In the genomic region with DNA sequence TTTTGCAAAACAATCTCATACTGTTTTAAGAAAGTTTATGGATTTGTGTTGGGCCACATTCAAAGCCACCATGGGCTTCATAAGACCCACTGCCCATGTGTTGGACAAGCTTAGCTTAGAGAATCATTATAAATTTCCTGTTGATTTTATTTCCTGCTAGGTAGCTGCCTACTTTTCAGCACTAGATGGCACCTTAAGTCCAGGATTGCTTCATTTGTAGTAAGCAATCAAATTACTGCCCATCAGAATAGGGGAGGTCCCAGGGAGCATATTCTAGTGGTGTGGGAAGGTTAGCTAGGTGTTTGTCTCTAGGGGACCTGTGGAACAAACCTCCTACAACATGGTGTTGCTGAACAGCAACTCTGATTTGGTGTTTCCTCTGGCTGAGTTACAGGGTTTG, we compare ENCODE assay signal across 9 cellular contexts. TPM values are rescaled to one million over a fixed set of nuclear protein-coding genes. Genes with fewer than 3 reads are reported as not detected.
A peak's percentile ranks its signal among the peaks of the same experiment; 100 is the strongest.
DNase-seq lines count a peak whose midpoint lies in the region; ATAC-seq, FAIRE-seq and TF ChIP-seq lines count a peak whose summit lies in the region.
"Had no signal": no experiment of that assay in that cellular context is flagged by ENCODE, and none has a peak within 500 bp of the region (broad histone marks: within the 10 kb centered on the region; RNA-seq: fewer than 3 reads in every experiment).

No MANE protein-coding gene starts in this region.

- peak; percentile 5 for DNase-seq in Calu3
- DNase-seq in Kasumi-1 (lab: John Stamatoyannopoulos, UW), result peak; percentile 60 to 64
- peak; percentile 58 to 61 for DNase-seq in SHP77 (lab: John Stamatoyannopoulos, UW)
- DNase-seq in keratinocyte (ENCODE audit: low read depth, low spot score), result no peak
- DNase-seq in activated naive CD4-positive, alpha-beta T cell treated with anti-CD3 and anti-CD28 coated beads, Interleukin-2, amount 50 U/mL, for 16 hours, result no peak
- no peak for DNase-seq in glutamatergic neuron
- DNase-seq in activated CD4-positive, alpha-beta T cell treated with anti-CD3 and anti-CD28 coated beads, Interleukin-2, amount 50 U/mL, for 1 hour, result no peak
- DNase-seq in activated CD4-positive, alpha-beta T cell treated with anti-CD3 and anti-CD28 coated beads for 36 hours, result no peak
- DNase-seq: NCI-H1930 had no signal

- no peaks in the 10 kb centered on the region for H3K27me3 ChIP-seq in keratinocyte (ENCODE audit: control insufficient read depth, extremely low read depth, insufficient read depth, low read length)

- CTCF ChIA-PET in Calu3 (lab: Charles Lee), result interaction anchor here (0.7 to 1.2 kb wide), 4 partner anchors 30 to 112 kb away, joined by 3 to 7 read pairs (median 4); no protein-coding TSS in a partner anchor
- CTCF ChIA-PET in activated CD4-positive, alpha-beta T cell treated with anti-CD3 and anti-CD28 coated beads for 36 hours (lab: Charles Lee), result interaction anchor here (1.3 kb wide), 1 partner anchor 8 kb away, joined by 3 read pairs; no protein-coding TSS in a partner anchor

- dilution Hi-C loops in keratinocyte (cut with MboI; ENCODE audit: extremely low pct_ligation_motif_present, low sequenced_read_pairs), result no loop called here

- no peak overlapping the region for H3K4me3 ChIP-seq in keratinocyte (ENCODE audit: control insufficient read depth in 2 of 3, extremely low read depth in 1 of 3, insufficient read depth in 2 of 3, low read depth in 1 of 3, low read length in 3 of 3)

- H2AFZ ChIP-seq in keratinocyte (ENCODE audit: control insufficient read depth, low read length), result no peak overlapping the region

- no peaks in the 10 kb centered on the region for H4K20me1 ChIP-seq in keratinocyte (ENCODE audit: control insufficient read depth, extremely low read depth, insufficient read depth, low read length)

- H3K27ac Mint-ChIP-seq in Calu3 (ENCODE audit: unreplicated experiment) (no peak overlapping the region), glutamatergic neuron (ENCODE audit: unreplicated experiment) (no peak overlapping the region)
- no peak overlapping the region for H3K27ac Mint-ChIP-seq in activated CD4-positive, alpha-beta T cell treated with anti-CD3 and anti-CD28 coated beads for 36 hours

- no peaks in the 10 kb centered on the region for H3K4me1 Mint-ChIP-seq in Calu3 (ENCODE audit: low read depth, unreplicated experiment)
- H3K4me1 Mint-ChIP-seq in glutamatergic neuron (ENCODE audit: low read depth, unreplicated experiment), result no peaks in the 10 kb centered on the region
- H3K4me1 Mint-ChIP-seq in activated CD4-positive, alpha-beta T cell treated with anti-CD3 and anti-CD28 coated beads for 36 hours, result no peaks in the 10 kb centered on the region

- no peaks in the 10 kb centered on the region for H3K9me1 ChIP-seq in keratinocyte (ENCODE audit: control insufficient read depth, extremely low read depth, insufficient read depth, low read length)

- TF ChIP-seq CTCF in Calu3 (IDR thresholded peaks at IDR 0.05; ENCODE audit: unreplicated experiment) (peak; percentile 50), keratinocyte (optimal IDR thresholded peaks at IDR 0.05 in 1 of 3, IDR thresholded peaks at IDR 0.05 in 1 of 3, conservative IDR thresholded peaks at IDR 0.05 in 1 of 3; ENCODE audit: extremely low read depth in 1 of 3, insufficient read depth in 2 of 3, low read length in 3 of 3) (peak; percentile 30 to 49 (median 47)), glutamatergic neuron (IDR thresholded peaks at IDR 0.05; ENCODE audit: partially characterized antibody, unreplicated experiment) (no peak)

- peaks cover 27% of the 10 kb centered on the region for H3K27me3 Mint-ChIP-seq in Calu3 (ENCODE audit: unreplicated experiment)
- no peaks in the 10 kb centered on the region for H3K27me3 Mint-ChIP-seq in glutamatergic neuron (ENCODE audit: unreplicated experiment)
- peaks cover 13% of the 10 kb centered on the region for H3K27me3 Mint-ChIP-seq in activated CD4-positive, alpha-beta T cell treated with anti-CD3 and anti-CD28 coated beads for 36 hours

- no peak overlapping the region for H3K4me3 Mint-ChIP-seq in Calu3 (ENCODE audit: low read depth, unreplicated experiment)
- H3K4me3 Mint-ChIP-seq in glutamatergic neuron (ENCODE audit: unreplicated experiment), result no peak overlapping the region
- no peak overlapping the region for H3K4me3 Mint-ChIP-seq in activated CD4-positive, alpha-beta T cell treated with anti-CD3 and anti-CD28 coated beads for 36 hours

- POLR2A ChIA-PET in activated CD4-positive, alpha-beta T cell treated with anti-CD3 and anti-CD28 coated beads for 36 hours (lab: Charles Lee), result no interaction called here

- no peak overlapping the region for H3K9ac ChIP-seq in keratinocyte (ENCODE audit: control insufficient read depth, extremely low read depth, insufficient read depth, low read length)

- H3K27ac ChIP-seq in keratinocyte (ENCODE audit: control insufficient read depth, insufficient read depth, low read length), result no peak overlapping the region

- no peak overlapping the region for H3K4me2 ChIP-seq in keratinocyte (ENCODE audit: control insufficient read depth, extremely low read depth, insufficient read depth, low read depth, low read length)

- no peak for FAIRE-seq in keratinocyte (lab: Jason Lieb, UNC)

- H3K9me3 ChIP-seq in keratinocyte (ENCODE audit: control insufficient read depth, low read depth, low read length), result no peaks in the 10 kb centered on the region

- no peak for ATAC-seq in activated CD4-positive, alpha-beta T cell treated with anti-CD3 and anti-CD28 coated beads for 36 hours

- H3K79me2 ChIP-seq in keratinocyte (ENCODE audit: control insufficient read depth, insufficient read depth, low read length), result no peaks in the 10 kb centered on the region

- H3K9me3 Mint-ChIP-seq in Calu3 (ENCODE audit: low read depth, unreplicated experiment), result no peaks in the 10 kb centered on the region
- peaks cover 5% of the 10 kb centered on the region for H3K9me3 Mint-ChIP-seq in glutamatergic neuron (ENCODE audit: unreplicated experiment)
- H3K9me3 Mint-ChIP-seq in activated CD4-positive, alpha-beta T cell treated with anti-CD3 and anti-CD28 coated beads for 36 hours (ENCODE audit: low read depth), result peaks cover 7% of the 10 kb centered on the region

- BruUV-seq in Calu3 (replicated peaks; lab: Mats Ljungman, UMichigan), result no TSS peak

- no peaks in the 10 kb centered on the region for H3K4me1 ChIP-seq in keratinocyte (ENCODE audit: control insufficient read depth, extremely low read depth, insufficient read depth, low read length)

- intact Hi-C loops in Calu3 (cut with micrococcal nuclease; ENCODE audit: unreplicated experiment), result loop anchor here (2.0 to 10.0 kb wide), 3 partner anchors 88 to 362 kb away; no protein-coding TSS in a partner anchor
- intact Hi-C loops in activated CD4-positive, alpha-beta T cell treated with anti-CD3 and anti-CD28 coated beads for 36 hours (cut with DNase I, micrococcal nuclease), result no loop called here

- no peaks in the 10 kb centered on the region for H3K36me3 ChIP-seq in keratinocyte (ENCODE audit: control insufficient read depth in 2 of 2, extremely low read depth in 1 of 2, insufficient read depth in 2 of 2, low read length in 2 of 2)

- no peaks in the 10 kb centered on the region for H3K36me3 Mint-ChIP-seq in Calu3 (ENCODE audit: insufficient read depth, unreplicated experiment)
- H3K36me3 Mint-ChIP-seq in glutamatergic neuron (ENCODE audit: unreplicated experiment), result peaks cover 5% of the 10 kb centered on the region
- H3K36me3 Mint-ChIP-seq in activated CD4-positive, alpha-beta T cell treated with anti-CD3 and anti-CD28 coated beads for 36 hours (ENCODE audit: low read depth), result no peaks in the 10 kb centered on the region

RNA-seq across cellular contexts. Expression of a gene that starts 11.0 kb away (rescaled TPM):
- not detected in 2 replicates for total RNA-seq in Calu3 (2022)
- not detected in 3 replicates for polyA plus RNA-seq in keratinocyte
- not detected for polyA plus RNA-seq in keratinocyte (2011; ENCODE audit: low read depth)
- not detected in 2 replicates for polyA plus RNA-seq in keratinocyte (2011; cell fraction: cytosol; rRNA removed)
- polyA plus RNA-seq in keratinocyte (2011; cell fraction: nucleus; rRNA removed), result not detected in 2 replicates
- 0.27 TPM in 1 of 2 replicates, not detected in the other for polyA plus RNA-seq in keratinocyte (2012; ENCODE audit: low replicate concordance)
- polyA minus RNA-seq in keratinocyte, result not detected in 3 replicates
- not detected for polyA minus RNA-seq in keratinocyte (2011; cell fraction: cytosol; rRNA and poly(A)+ RNA removed)
- polyA minus RNA-seq in keratinocyte (2011; cell fraction: nucleus; rRNA and poly(A)+ RNA removed), result not detected in 2 replicates
- total RNA-seq in glutamatergic neuron (ENCODE audit: unreplicated experiment), result not detected
- not detected for total RNA-seq in activated CD4-positive, alpha-beta T cell treated with anti-CD3 and anti-CD28 coated beads for 36 hours

RNA-seq across cellular contexts. Expression of a gene that starts 34.4 kb away (rescaled TPM):
- total RNA-seq in Calu3 (2022) (not detected in 2 replicates), glutamatergic neuron (ENCODE audit: unreplicated experiment) (not detected)
- polyA plus RNA-seq in keratinocyte, result not detected in 3 replicates
- not detected for polyA plus RNA-seq in keratinocyte (2011; ENCODE audit: low read depth)
- polyA plus RNA-seq in keratinocyte (2011; cell fraction: cytosol; rRNA removed), result not detected in 2 replicates
- polyA plus RNA-seq in keratinocyte (2011; cell fraction: nucleus; rRNA removed), result not detected in 2 replicates
- not detected in 2 replicates for polyA plus RNA-seq in keratinocyte (2012; ENCODE audit: low replicate concordance)
- polyA minus RNA-seq in keratinocyte, result not detected in 3 replicates
- not detected for polyA minus RNA-seq in keratinocyte (2011; cell fraction: cytosol; rRNA and poly(A)+ RNA removed)
- not detected in 2 replicates for polyA minus RNA-seq in keratinocyte (2011; cell fraction: nucleus; rRNA and poly(A)+ RNA removed)
- not detected for total RNA-seq in activated CD4-positive, alpha-beta T cell treated with anti-CD3 and anti-CD28 coated beads for 36 hours

Comparison
In these comparisons a context has a peak if more than half of its experiments do, and no peak if none do; other contexts are left out.
1. DNase-seq: peak in Calu3 (single experiment), Kasumi-1 (2 of 2) and SHP77 (2 of 2); none in keratinocyte (single experiment), activated naive CD4-positive, alpha-beta T cell treated with anti-CD3 and anti-CD28 coated beads, Interleukin-2, amount 50 U/mL, for 16 hours (single experiment), glutamatergic neuron (single experiment), activated CD4-positive, alpha-beta T cell treated with anti-CD3 and anti-CD28 coated beads, Interleukin-2, amount 50 U/mL, for 1 hour (single experiment) and activated CD4-positive, alpha-beta T cell treated with anti-CD3 and anti-CD28 coated beads for 36 hours (single experiment).